In the genomic region with DNA sequence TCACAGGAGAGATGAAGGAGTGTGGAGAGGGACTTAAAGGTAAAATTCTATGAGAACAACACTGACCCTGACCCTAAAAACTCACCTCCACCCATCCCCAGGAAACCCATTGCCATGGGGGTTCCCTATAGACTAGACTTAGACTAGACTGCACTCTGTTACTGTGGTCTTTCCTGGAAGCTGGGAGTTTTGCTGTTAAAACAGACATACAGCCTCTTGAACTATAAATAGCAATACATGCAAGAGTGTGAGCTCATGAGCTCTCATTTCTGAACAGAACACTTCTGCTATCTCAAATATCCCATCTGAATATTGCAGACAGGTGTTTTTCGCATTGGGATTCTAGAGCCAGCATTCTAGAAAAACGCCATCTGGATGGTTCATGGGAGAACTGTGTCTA, we compare ENCODE assay signal across 12 cellular contexts. TPM values are rescaled to one million over a fixed set of nuclear protein-coding genes. Genes with fewer than 3 reads are reported as not detected.
DNase-seq lines count a peak whose midpoint lies in the region; ATAC-seq and TF ChIP-seq lines count a peak whose summit lies in the region.
"Had no signal": no experiment of that assay in that cellular context is flagged by ENCODE, and none has a peak within 500 bp of the region (broad histone marks: within the 10 kb centered on the region; RNA-seq: fewer than 3 reads in every experiment).

No MANE protein-coding gene starts in this region.

- peak; percentile 28 for ATAC-seq in GM18520 (IDR thresholded peaks at IDR 0.05; ENCODE audit: unreplicated experiment)
- ATAC-seq in HG03103 (IDR thresholded peaks at IDR 0.05; ENCODE audit: low read depth, unreplicated experiment) = peak; percentile 39
- ATAC-seq: HCT116 had no signal

- peak overlapping the region in 7 of 11 experiments; percentile 5 to 36 (median 20); a peak in 7 of 22 replicates for H3K4me2 ChIP-seq in BLaER1 treated with 17β-estradiol and CSF1 and Interleukin-3, amounts not matched to agents 10 nM and 100 nM

- no peak overlapping the region for H3K4me3 ChIP-seq in BLaER1 treated with 17β-estradiol and CSF1 and Interleukin-3, amounts not matched to agents 10 nM and 100 nM
- no peak overlapping the region for H3K4me3 ChIP-seq in ovary

- TF ChIP-seq POLR2A in ovary (IDR thresholded peaks at IDR 0.05) = no peak

- peaks cover 72% of the 10 kb centered on the region for H3K4me1 Mint-ChIP-seq in activated naive CD8-positive, alpha-beta T cell (ENCODE audit: low read depth)
- peaks cover 68% of the 10 kb centered on the region for H3K4me1 Mint-ChIP-seq in CD14-positive monocyte

- WGBS in ovary, 3 donors = 79 to 84% (median 84%) methylated on average over 2 of the region's 2 CpGs

- H3K9ac ChIP-seq in BLaER1 treated with 17β-estradiol and CSF1 and Interleukin-3, amounts not matched to agents 10 nM and 100 nM = no peak overlapping the region

- H3K4me3 Mint-ChIP-seq in activated naive CD8-positive, alpha-beta T cell = peak overlapping the region; percentile 58
- H3K4me3 Mint-ChIP-seq in CD14-positive monocyte = no peak overlapping the region
- H3K4me3 Mint-ChIP-seq: mesothelial cell of epicardium had no signal

- no peak for TF ChIP-seq CTCF in ovary (IDR thresholded peaks at IDR 0.05)
- no peak for TF ChIP-seq CTCF in CD14-positive monocyte (IDR thresholded peaks at IDR 0.05)

- no peaks in the 10 kb centered on the region for H3K9me3 Mint-ChIP-seq in activated naive CD8-positive, alpha-beta T cell (ENCODE audit: low read depth)
- no peaks in the 10 kb centered on the region for H3K9me3 Mint-ChIP-seq in CD14-positive monocyte
- H3K9me3 Mint-ChIP-seq: mesothelial cell of epicardium had no signal

- no peaks in the 10 kb centered on the region for H3K27me3 ChIP-seq in BLaER1 treated with 17β-estradiol and CSF1 and Interleukin-3, amounts not matched to agents 10 nM and 100 nM
- H3K27me3 ChIP-seq in ovary = no peaks in the 10 kb centered on the region

- H3K36me3 Mint-ChIP-seq in activated naive CD8-positive, alpha-beta T cell = no peaks in the 10 kb centered on the region
- H3K36me3 Mint-ChIP-seq in CD14-positive monocyte = no peaks in the 10 kb centered on the region
- H3K36me3 Mint-ChIP-seq: mesothelial cell of epicardium had no signal

- no peaks in the 10 kb centered on the region for H3K9me3 ChIP-seq in BLaER1 treated with 17β-estradiol and CSF1 and Interleukin-3, amounts not matched to agents 10 nM and 100 nM (replicated peaks in 1 of 11)
- H3K9me3 ChIP-seq in ovary = no peaks in the 10 kb centered on the region

- H3K4me1 ChIP-seq in BLaER1 treated with 17β-estradiol and CSF1 and Interleukin-3, amounts not matched to agents 10 nM and 100 nM = peaks cover 6 to 57% (median 39%) of the 10 kb centered on the region in 10 experiments; a peak in 16 of 20 replicates
- no peaks in the 10 kb centered on the region for H3K4me1 ChIP-seq in ovary (ENCODE audit: insufficient read depth)

- no peaks in the 10 kb centered on the region for H3K36me3 ChIP-seq in BLaER1 treated with 17β-estradiol and CSF1 and Interleukin-3, amounts not matched to agents 10 nM and 100 nM
- no peaks in the 10 kb centered on the region for H3K36me3 ChIP-seq in ovary

- H4K20me1 ChIP-seq in BLaER1 treated with 17β-estradiol and CSF1 and Interleukin-3, amounts not matched to agents 10 nM and 100 nM = no peaks in the 10 kb centered on the region

- no peak for TF ChIP-seq EP300 in ovary (IDR thresholded peaks at IDR 0.05)

- intact Hi-C loops in ovary (cut with DNase I) (loop anchor here in 2 of 4 donors (10.0 kb wide), 2 partner anchors 308 to 408 kb away; partner anchors contain the start of gene PSTPIP2 (in 2 of the 2)), CD14-positive monocyte (cut with micrococcal nuclease) (loop anchor here (5.0 to 10.0 kb wide), 5 partner anchors 168 to 408 kb away; partner anchors contain the start of gene PSTPIP2 (in 2 of the 2))

- H3K27me3 Mint-ChIP-seq in activated naive CD8-positive, alpha-beta T cell = no peaks in the 10 kb centered on the region
- H3K27me3 Mint-ChIP-seq in CD14-positive monocyte (ENCODE audit: low read depth in 3 of 3) = peaks cover 0 to 1% (median 0%) of the 10 kb centered on the region in 3 donors

- H3K27ac ChIP-seq in BLaER1 treated with 17β-estradiol and CSF1 and Interleukin-3, amounts not matched to agents 10 nM and 100 nM = no peak overlapping the region
- no peak overlapping the region for H3K27ac ChIP-seq in ovary

- DNase-seq in OCI-M2 (lab: John Stamatoyannopoulos, UW; ENCODE audit: unreplicated experiment) (no peak), ovary (no peak), HK-2 (ENCODE audit: unreplicated experiment) (no peak), CD14-positive monocyte (ENCODE audit: low spot score) (no peak)
- DNase-seq: Calu3, NCI-H1092 treated with DMSO at 0.1 percent for 48 hours had no signal

- peak overlapping the region; percentile 30 for H3K27ac Mint-ChIP-seq in activated naive CD8-positive, alpha-beta T cell
- H3K27ac Mint-ChIP-seq in CD14-positive monocyte = peak overlapping the region in 1 of 7 donors; percentile 55
- H3K27ac Mint-ChIP-seq: mesothelial cell of epicardium had no signal

RNA-seq across cellular contexts. Expression of gene SLC14A2, which starts 51.8 kb away (rescaled TPM):
- total RNA-seq in ovary = under 1 TPM in 3 of 7 donors, not detected in 4; 0.10 to 0.34 (median 0.10) TPM
- under 1 TPM in 1 of 2 donors, not detected in 1; 0.50 TPM for polyA plus RNA-seq in ovary
- polyA plus RNA-seq in CD14-positive monocyte = not detected
- total RNA-seq: Calu3 had no signal

RNA-seq across cellular contexts. Expression of gene SLC14A1, which starts 56.9 kb away (rescaled TPM):
- total RNA-seq in ovary = under 1 TPM in 6 of 7 donors, not detected in 1; 0.20 to 0.50 (median 0.43) TPM
- 1 to 10 TPM in 1 of 2 donors, under 1 TPM in 1; 0.24 to 3.3 TPM for polyA plus RNA-seq in ovary
- polyA plus RNA-seq in CD14-positive monocyte = not detected
- total RNA-seq: Calu3, mesothelial cell of epicardium had no signal
